ENCODE assay signal across 15 cellular contexts in genomic region chr6:25217275-25217674, GRCh38.
"Had no signal": no experiment of that assay in that cellular context is flagged by ENCODE, and none has a peak within 500 bp of the region (broad histone marks: within the 10 kb centered on the region; RNA-seq: fewer than 3 reads in every experiment).

No MANE protein-coding gene starts in this region.

- H3K9me3 ChIP-seq: left ventricle myocardium inferior, mucosa of descending colon, neutrophil, thyroid gland, uterus had no signal

- H3K4me3 ChIP-seq: left ventricle myocardium inferior, mucosa of descending colon, thyroid gland, uterus had no signal

- DNase-seq: activated CD4-positive, alpha-beta T cell treated with anti-CD3 and anti-CD28 coated beads, Interleukin-2, amount 10 ng/mL, durations not matched to agents 7 days and 5 days; activated CD4-positive, CD25-positive, alpha-beta regulatory T cell; activated CD8-positive, alpha-beta memory T cell treated with anti-CD3 and anti-CD28 coated beads, Interleukin-2, amount 50 U/mL, for 48 hours; activated naive CD4-positive, alpha-beta T cell; endodermal cell; islet precursor cell; left ventricle myocardium inferior; mucosa of descending colon; naive thymus-derived CD8-positive, alpha-beta T cell; stimulated activated CD4-positive, alpha-beta T cell treated with anti-CD3 and anti-CD28 coated beads, Interleukin-12 subunit alpha, Interleukin-12 subunit beta, amount 100 ng/mL, for 4 hours; stimulated activated CD4-positive, alpha-beta T cell treated with anti-CD3 and anti-CD28 coated beads, Interleukin-2, amount 100 ng/mL, for 24 hours; thyroid gland; uterus had no signal

- ATAC-seq: mucosa of descending colon; naive thymus-derived CD8-positive, alpha-beta T cell had no signal

- H3K79me2 ChIP-seq: parathyroid adenoma had no signal

- H3K27ac ChIP-seq: left ventricle myocardium inferior, neutrophil, parathyroid adenoma, thyroid gland, uterus had no signal

- H3K4me1 ChIP-seq: parathyroid adenoma, uterus had no signal

- H3K9ac ChIP-seq: parathyroid adenoma had no signal

- H3K36me3 ChIP-seq: left ventricle myocardium inferior, neutrophil, thyroid gland, uterus had no signal

- H3K27me3 ChIP-seq: neutrophil, thyroid gland, uterus had no signal
